8 cellular contexts compared by ENCODE assay signal in genomic region chr4:37685726-37686372, GRCh38. TPM values are rescaled to one million over a fixed set of nuclear protein-coding genes. Genes with fewer than 3 reads are reported as not detected.
DNase-seq lines count a peak whose midpoint lies in the region; ATAC-seq and TF ChIP-seq lines count a peak whose summit lies in the region.

No MANE protein-coding gene starts in this region.

- no peaks in the 10 kb centered on the region for H3K9me3 ChIP-seq in uterus

- ATAC-seq in omental fat pad (ENCODE audit: low FRiP score), result peak; percentile 19

- TF ChIP-seq CTCF in fibroblast of pulmonary artery (IDR thresholded peaks at IDR 0.05; ENCODE audit: low read length, missing control alignments) (no peak), omental fat pad (IDR thresholded peaks at IDR 0.05) (no peak), uterus (IDR thresholded peaks at IDR 0.05) (no peak)

- H3K27ac ChIP-seq in uterus, result peak overlapping the region; percentile 94 to 97

- no peaks in the 10 kb centered on the region for H3K27me3 ChIP-seq in uterus

- TF ChIP-seq POLR2A in uterus (IDR thresholded peaks at IDR 0.05), result peak; percentile 90 to 97

- POLR2A ChIA-PET in HEK293T (lab: Yijun Ruan, JAX), result no interaction called here

- no peaks in the 10 kb centered on the region for H3K36me3 ChIP-seq in uterus

- DNase-seq in NCI-H146 (lab: John Stamatoyannopoulos, UW) (peak; percentile 18), NCI-H146 treated with DMSO at 0.1 percent for 48 hours (lab: John Stamatoyannopoulos, UW; ENCODE audit: unreplicated experiment) (no peak), HEK293T (ENCODE audit: extremely low spot score) (peak; percentile 13), NAMALWA (ENCODE audit: low spot score) (peak; percentile 71), activated T-helper 1 cell treated with Interleukin-2 at 50 U/mL for 16 hours (ENCODE audit: low read depth) (peak; percentile 30), fibroblast of pulmonary artery (ENCODE audit: low read depth) (no peak), omental fat pad (ENCODE audit: low spot score) (no peak), uterus (peak in 1 of 2 donors; percentile 59)

- CTCF ChIA-PET in HEK293T (lab: Yijun Ruan, JAX), result no interaction called here

- intact Hi-C loops in uterus (cut with DNase I; ENCODE audit: low total_unique reads), result no loop called here

- peaks cover 0 to 7% of the 10 kb centered on the region in 2 donors for H3K4me1 ChIP-seq in uterus

- H3K4me3 ChIP-seq in fibroblast of pulmonary artery (replicated peaks; ENCODE audit: low read depth, low read length), result peak overlapping the region; percentile 77
- H3K4me3 ChIP-seq in uterus, result peak overlapping the region; percentile 51 to 82

TF ChIP-seq in HEK293T, 16 proteins besides CTCF, POLR2A, EP300 and RAD21:
- TF ChIP-seq L3MBTL2 (conservative IDR thresholded peaks at IDR 0.05) (0 out of 2 replicates have a peak, but pooled peaks have one; percentile 38), FOXK2 (IDR thresholded peaks at IDR 0.05) (no peak)

RNA-seq across cellular contexts. Expression of gene RELL1, which starts 0.3 kb away (rescaled TPM):
- total RNA-seq in omental fat pad (100 to 1,000 TPM in 1 of 4 donors, 10 to 100 TPM in 3; 65.4 to 158 (median 82.5) TPM), uterus (10 to 100 TPM; 21.2 to 64.0 (median 44.3) TPM)

Comparison
In these comparisons a context has a peak if more than half of its experiments do, and no peak if none do; other contexts are left out.
1. DNase-seq: peak in NCI-H146 (single experiment), HEK293T (single experiment), NAMALWA (single experiment) and activated T-helper 1 cell treated with Interleukin-2 at 50 U/mL for 16 hours (single experiment); none in NCI-H146 treated with DMSO at 0.1 percent for 48 hours (single experiment), fibroblast of pulmonary artery (single experiment) and omental fat pad (single experiment).